In the genomic region with DNA sequence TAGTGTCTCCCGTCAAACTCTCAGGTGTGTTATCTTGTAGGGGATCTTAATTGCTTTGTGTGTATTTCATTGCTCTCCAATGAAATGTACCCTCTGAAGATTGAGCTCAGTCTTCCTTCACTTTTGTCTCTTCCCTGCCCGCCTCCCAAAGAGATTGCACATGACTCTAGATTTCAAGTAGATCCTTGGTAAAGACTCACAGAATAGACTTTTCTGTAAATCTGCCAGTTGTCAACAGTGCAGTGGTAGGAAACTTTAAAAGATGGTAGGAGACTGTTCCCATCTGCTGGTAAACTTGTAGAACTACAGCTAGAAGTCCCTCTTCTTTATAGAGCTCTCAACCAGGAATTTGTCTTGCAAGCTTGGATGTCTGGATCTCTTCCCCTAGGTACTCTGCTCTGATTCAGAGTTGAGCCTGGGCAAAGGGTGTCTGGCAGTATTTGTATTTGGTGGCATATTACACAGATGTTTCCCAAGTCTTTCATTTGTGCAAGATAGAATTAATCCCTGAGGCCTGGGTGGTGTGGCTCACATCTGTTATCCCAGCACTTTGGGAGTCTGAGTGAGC, we compare ENCODE assay signal across 8 cellular contexts. TPM values are rescaled to one million over a fixed set of nuclear protein-coding genes. Genes with fewer than 3 reads are reported as not detected.
DNase-seq lines count a peak whose midpoint lies in the region; ATAC-seq and TF ChIP-seq lines count a peak whose summit lies in the region.

No MANE protein-coding gene starts in this region.

- no peak for DNase-seq in BE2C
- peak; percentile 79 for DNase-seq in NCI-H2107 treated with DMSO at 0.1 percent for 48 hours (lab: John Stamatoyannopoulos, UW; ENCODE audit: unreplicated experiment)
- DNase-seq in glomerular visceral epithelial cell (ENCODE audit: extremely low spot score) = peak; percentile 49
- peak; percentile 15 for DNase-seq in pulmonary artery endothelial cell (ENCODE audit: low read depth, low spot score)
- no peak for DNase-seq in activated CD4-positive, alpha-beta T cell treated with anti-CD3 and anti-CD28 coated beads, Interleukin-2, amount 50 U/mL, for 1 hour

- no peaks in the 10 kb centered on the region for H3K27me3 ChIP-seq in BE2C

- no peaks in the 10 kb centered on the region for H3K4me1 ChIP-seq in BE2C

- ATAC-seq in GM19035 (IDR thresholded peaks at IDR 0.05; ENCODE audit: unreplicated experiment) = peak; percentile 64
- ATAC-seq in GM21447 (IDR thresholded peaks at IDR 0.05; ENCODE audit: unreplicated experiment) = no peak

- TF ChIP-seq CTCF in BE2C (IDR thresholded peaks at IDR 0.05; ENCODE audit: low read depth, low read length) = peak; percentile 76
- peak; percentile 56 for TF ChIP-seq CTCF in WI38 (IDR thresholded peaks at IDR 0.05; ENCODE audit: low read depth, low read length)

- no peaks in the 10 kb centered on the region for H3K36me3 ChIP-seq in BE2C

- H3K4me3 ChIP-seq in BE2C (ENCODE audit: low read depth, low read length) = no peak overlapping the region
- H3K4me3 ChIP-seq in WI38 (ENCODE audit: low read depth, low read length) = no peak overlapping the region

- no peaks in the 10 kb centered on the region for H3K9me3 ChIP-seq in BE2C

RNA-seq across cellular contexts. Expression of gene CCL26, which starts 9.6 kb away (rescaled TPM):
- not detected for polyA plus RNA-seq in BE2C (2012; ENCODE audit: insufficient read depth, insufficient read length, low read depth)
- total RNA-seq in pulmonary artery endothelial cell = not detected in 2 replicates

RNA-seq across cellular contexts. Expression of gene HIP1, which starts 23.7 kb away (rescaled TPM):
- 5.5 TPM for polyA plus RNA-seq in BE2C (2012; ENCODE audit: insufficient read depth, insufficient read length, low read depth)
- 15.6 and 32.2 TPM in 2 replicates for total RNA-seq in pulmonary artery endothelial cell

RNA-seq across cellular contexts. Expression of gene CCL24, which starts 51.2 kb away (rescaled TPM):
- not detected for polyA plus RNA-seq in BE2C (2012; ENCODE audit: insufficient read depth, insufficient read length, low read depth)
- total RNA-seq in pulmonary artery endothelial cell = not detected in 2 replicates

Comparison
In these comparisons a context has a peak if more than half of its experiments do, and no peak if none do; other contexts are left out.
1. DNase-seq: peak in NCI-H2107 treated with DMSO at 0.1 percent for 48 hours (single experiment), glomerular visceral epithelial cell (single experiment) and pulmonary artery endothelial cell (single experiment); none in BE2C (single experiment) and activated CD4-positive, alpha-beta T cell treated with anti-CD3 and anti-CD28 coated beads, Interleukin-2, amount 50 U/mL, for 1 hour (single experiment).